ENCODE assay signal across 8 cellular contexts in genomic region chr1:239951518-239952130, GRCh38.
DNase-seq lines count a peak whose midpoint lies in the region; ATAC-seq and TF ChIP-seq lines count a peak whose summit lies in the region.

No MANE protein-coding gene starts in this region.

- H2BK15ac ChIP-seq in IMR-90 (ENCODE audit: low read depth, low read length) = no peak overlapping the region

- BruUV-seq in IMR-90 (replicated peaks; lab: Mats Ljungman, UMichigan) (no TSS peak), PC-3 (replicated peaks; lab: Mats Ljungman, UMichigan) (no TSS peak)

- POLR2A ChIA-PET in CD4-positive, alpha-beta T cell (lab: Charles Lee) = no interaction called here
- POLR2A ChIA-PET in IMR-90 (lab: Charles Lee; ENCODE audit: unreplicated experiment) (no interaction called here), PC-3 (lab: Charles Lee; ENCODE audit: unreplicated experiment) (no interaction called here)

- no peaks in the 10 kb centered on the region for H3K79me2 ChIP-seq in PC-3 (ENCODE audit: low read length)

- no peak overlapping the region for H3K4me3 Mint-ChIP-seq in CD4-positive, alpha-beta T cell

- dilution Hi-C loops in IMR-90 (cut with HindIII; ENCODE audit: low sequenced_read_pairs, unreplicated experiment) = no loop called here

- H3K36me3 Mint-ChIP-seq in CD4-positive, alpha-beta T cell (ENCODE audit: low read depth) = no peaks in the 10 kb centered on the region

- peaks cover 5% of the 10 kb centered on the region for H3K27me3 Mint-ChIP-seq in CD4-positive, alpha-beta T cell

- H3K56ac ChIP-seq in IMR-90 (ENCODE audit: extremely low read depth, insufficient read depth, low read length) = no peak overlapping the region

- no peak overlapping the region for H3K23ac ChIP-seq in IMR-90 (ENCODE audit: low read depth, low read length)

- H3F3A ChIP-seq in PC-3 (ENCODE audit: low read length, unreplicated experiment) = no peaks in the 10 kb centered on the region

- peak; percentile 72 for TF ChIP-seq CTCF in CD4-positive, alpha-beta T cell (IDR thresholded peaks at IDR 0.05)
- TF ChIP-seq CTCF in IMR-90 (conservative IDR thresholded peaks at IDR 0.05; ENCODE audit: low read depth, low read length) (peak; percentile 76), PC-3 (conservative IDR thresholded peaks at IDR 0.05; ENCODE audit: low read depth, low read length) (peak; percentile 73), adrenal gland (IDR thresholded peaks at IDR 0.05) (peak; percentile 70 to 89 (median 76))

- TF ChIP-seq RAD21 in IMR-90 (IDR thresholded peaks at IDR 0.05; ENCODE audit: low read length) = peak; percentile 75

- no peak overlapping the region for H3K27ac Mint-ChIP-seq in CD4-positive, alpha-beta T cell

- no peaks in the 10 kb centered on the region for H3K9me3 Mint-ChIP-seq in CD4-positive, alpha-beta T cell

- H3K4me3 ChIP-seq in IMR-90 (ENCODE audit: insufficient read depth, low read depth, low read length) (no peak overlapping the region), PC-3 (ENCODE audit: low read length) (no peak overlapping the region), adrenal gland (no peak overlapping the region)

- H3K9me1 ChIP-seq in IMR-90 (ENCODE audit: insufficient read depth, low read length) = no peaks in the 10 kb centered on the region

- no peak overlapping the region for H2AK9ac ChIP-seq in IMR-90 (replicated peaks; ENCODE audit: low read depth, low read length, poor library complexity)

- no peak overlapping the region for H2BK20ac ChIP-seq in IMR-90 (ENCODE audit: low read depth, low read length)

- ATAC-seq in CD4-positive, alpha-beta T cell (ENCODE audit: poor library complexity) = peak; percentile 39
- ATAC-seq in GM19025 (IDR thresholded peaks at IDR 0.05; ENCODE audit: low read depth, unreplicated experiment) (peak; percentile 52), IMR-90 (ENCODE audit: low read depth) (peak; percentile 68), PC-3 (peak; percentile 67), left ventricle myocardium superior (peak; percentile 42), sciatic nerve (peak; percentile 60), GM21529 (IDR thresholded peaks at IDR 0.05; ENCODE audit: unreplicated experiment) (no peak)

- H4K20me1 ChIP-seq in IMR-90 (ENCODE audit: insufficient read depth, low read length) = no peaks in the 10 kb centered on the region
- no peaks in the 10 kb centered on the region for H4K20me1 ChIP-seq in PC-3 (ENCODE audit: low read length)

- H2BK5ac ChIP-seq in IMR-90 (ENCODE audit: low read depth, low read length, poor library complexity, severe bottlenecking) = no peak overlapping the region

- no peak overlapping the region for H4K5ac ChIP-seq in IMR-90 (ENCODE audit: low read depth, low read length)

- CTCF ChIA-PET in CD4-positive, alpha-beta T cell (lab: Charles Lee) = interaction anchor here (0.6 to 1.9 kb wide), 2 partner anchors 9 to 22 kb away, joined by 3 to 4 read pairs; no protein-coding TSS in a partner anchor
- CTCF ChIA-PET in IMR-90 (lab: Yijun Ruan, JAX) = interaction anchor here (0.7 to 2.5 kb wide), 12 partner anchors 10 to 53 kb away, joined by 3 to 15 read pairs (median 5); no protein-coding TSS in a partner anchor
- CTCF ChIA-PET in PC-3 (lab: Charles Lee) = interaction anchor here (0.6 to 2.8 kb wide), 7 partner anchors 25 to 56 kb away, joined by 4 to 24 read pairs (median 6); no protein-coding TSS in a partner anchor

- no CpG with 5 or more reads among the region's 3 CpGs for WGBS in IMR-90 (ENCODE audit: extremely low coverage in 2 of 2, insufficient read length in 1 of 2), 2 experiments
- WGBS in adrenal gland, 4 donors = 37 to 45% (median 41%) methylated on average over 3 of the region's 3 CpGs

- H3K4me1 Mint-ChIP-seq in CD4-positive, alpha-beta T cell (ENCODE audit: low read depth) = no peaks in the 10 kb centered on the region

- in situ Hi-C loops in IMR-90 (cut with MboI; ENCODE audit: low sequenced_read_pairs) = no loop called here

- H3K18ac ChIP-seq in IMR-90 (ENCODE audit: low read depth, low read length) = no peak overlapping the region

- no peak overlapping the region for H3K4me2 ChIP-seq in IMR-90 (ENCODE audit: low read depth, low read length)
- H3K4me2 ChIP-seq in PC-3 (ENCODE audit: low read length) = no peak overlapping the region

- no peak overlapping the region for H3K4ac ChIP-seq in IMR-90 (ENCODE audit: low read depth, low read length)

- H3K36me3 ChIP-seq in IMR-90 (ENCODE audit: control insufficient read depth, insufficient read depth, low read length) = no peaks in the 10 kb centered on the region
- H3K36me3 ChIP-seq in PC-3 (ENCODE audit: low read depth, low read length) = no peaks in the 10 kb centered on the region
- no peaks in the 10 kb centered on the region for H3K36me3 ChIP-seq in adrenal gland (replicated peaks in 1 of 2)

- no peaks in the 10 kb centered on the region for H3K27me3 ChIP-seq in CD4-positive, alpha-beta T cell (ENCODE audit: control insufficient read depth, insufficient read depth, low read length)
- H3K27me3 ChIP-seq in IMR-90 (ENCODE audit: control insufficient read depth, insufficient read depth, low read length) (peaks cover 5% of the 10 kb centered on the region), PC-3 (ENCODE audit: low read length) (no peaks in the 10 kb centered on the region), adrenal gland (peaks cover 3% of the 10 kb centered on the region)

- no peak overlapping the region for H3K27ac ChIP-seq in CD4-positive, alpha-beta T cell (ENCODE audit: low read depth, low read length)
- H3K27ac ChIP-seq in IMR-90 (ENCODE audit: insufficient read depth, low read length) (no peak overlapping the region), PC-3 (ENCODE audit: low read length) (no peak overlapping the region), adrenal gland (no peak overlapping the region)

- H2BK120ac ChIP-seq in IMR-90 (ENCODE audit: low read depth, low read length) = no peak overlapping the region

- no peaks in the 10 kb centered on the region for H3K4me1 ChIP-seq in IMR-90 (ENCODE audit: control insufficient read depth, insufficient read depth, low read length)
- H3K4me1 ChIP-seq in PC-3 (ENCODE audit: insufficient read depth, low read length) = peaks cover 6% of the 10 kb centered on the region; the same call in 1 of the 2 replicates
- no peaks in the 10 kb centered on the region for H3K4me1 ChIP-seq in adrenal gland (replicated peaks in 1 of 2)

- H4K91ac ChIP-seq in IMR-90 (ENCODE audit: insufficient read depth, low read depth, low read length) = no peak overlapping the region

- H3K79me1 ChIP-seq in IMR-90 (ENCODE audit: low read depth in 1 of 2, low read length in 2 of 2) = no peaks in the 10 kb centered on the region

- TF ChIP-seq POLR2A in IMR-90 (IDR thresholded peaks at IDR 0.05; ENCODE audit: low read depth, low read length) (no peak), adrenal gland (IDR thresholded peaks at IDR 0.05) (no peak)

- no peaks in the 10 kb centered on the region for H3K9me2 ChIP-seq in PC-3 (replicated peaks; ENCODE audit: low read length)

- H3K14ac ChIP-seq in IMR-90 (replicated peaks; ENCODE audit: low read depth, low read length) = no peak overlapping the region

- no peak overlapping the region for H4K8ac ChIP-seq in IMR-90 (ENCODE audit: low read depth in 2 of 2, low read length in 2 of 2)

- no peaks in the 10 kb centered on the region for H3K9me3 ChIP-seq in CD4-positive, alpha-beta T cell (ENCODE audit: control insufficient read depth, low read length)
- H3K9me3 ChIP-seq in IMR-90 (ENCODE audit: control insufficient read depth, insufficient read depth, low read length) = no peaks in the 10 kb centered on the region
- H3K9me3 ChIP-seq in PC-3 (ENCODE audit: low read length) = no peaks in the 10 kb centered on the region
- no peaks in the 10 kb centered on the region for H3K9me3 ChIP-seq in adrenal gland (replicated peaks in 1 of 3)

- H2AFZ ChIP-seq in IMR-90 (replicated peaks; ENCODE audit: low read length, poor library complexity) (no peak overlapping the region), PC-3 (ENCODE audit: low read length) (no peak overlapping the region)

- H2AK5ac ChIP-seq in IMR-90 (ENCODE audit: low read depth, low read length) = no peak overlapping the region

- intact Hi-C loops in CD4-positive, alpha-beta T cell (cut with DNase I, micrococcal nuclease) = loop anchor here (1.0 to 2.0 kb wide), 2 partner anchors 25 kb away; no protein-coding TSS in a partner anchor
- intact Hi-C loops in IMR-90 (cut with micrococcal nuclease) (loop anchor here (1.0 to 2.0 kb wide), 2 partner anchors 25 to 35 kb away; no protein-coding TSS in a partner anchor), PC-3 (cut with micrococcal nuclease) (loop anchor here (1.0 kb wide), 4 partner anchors 25 to 238 kb away; no protein-coding TSS in a partner anchor), adrenal gland (cut with DNase I) (no loop called here), left ventricle myocardium superior (cut with micrococcal nuclease) (no loop called here), sciatic nerve (cut with DNase I) (no loop called here)

- H3K9ac ChIP-seq in IMR-90 (ENCODE audit: low read depth, low read length) (no peak overlapping the region), PC-3 (ENCODE audit: low read length) (no peak overlapping the region)

- peak in 9 of 10 experiments; percentile 5 to 29 (median 17) for DNase-seq in CD4-positive, alpha-beta T cell
- DNase-seq in IMR-90 (peak; percentile 73), PC-3 (peak; percentile 90), adrenal gland (peak; percentile 59 to 91 (median 80)), left ventricle myocardium superior (no peak), sciatic nerve (ENCODE audit: low spot score) (peak; percentile 80)

TF ChIP-seq in IMR-90, 13 proteins besides CTCF, POLR2A, EP300 and RAD21:
- no peak for TF ChIP-seq MXI1 (IDR thresholded peaks at IDR 0.05; ENCODE audit: borderline replicate concordance, low read depth, low read length)
- TF ChIP-seq SMC3 (IDR thresholded peaks at IDR 0.05; ENCODE audit: low read depth, low read length) = peak; percentile 67
- no peak for TF ChIP-seq USF2 (IDR thresholded peaks at IDR 0.05; ENCODE audit: low read depth, low read length)
- TF ChIP-seq NFE2L2 (IDR thresholded peaks at IDR 0.05; ENCODE audit: low read depth, low read length) = no peak

Comparison
In these comparisons a context has a peak if more than half of its experiments do, and no peak if none do; other contexts are left out.
1. intact Hi-C loops: an anchor here in CD4-positive, alpha-beta T cell (1.0 to 2.0 kb wide), IMR-90 (1.0 to 2.0 kb wide) and PC-3 (1.0 kb wide); none called in adrenal gland, left ventricle myocardium superior and sciatic nerve.